ENCODE assay signal across 15 cellular contexts in the genomic region with DNA sequence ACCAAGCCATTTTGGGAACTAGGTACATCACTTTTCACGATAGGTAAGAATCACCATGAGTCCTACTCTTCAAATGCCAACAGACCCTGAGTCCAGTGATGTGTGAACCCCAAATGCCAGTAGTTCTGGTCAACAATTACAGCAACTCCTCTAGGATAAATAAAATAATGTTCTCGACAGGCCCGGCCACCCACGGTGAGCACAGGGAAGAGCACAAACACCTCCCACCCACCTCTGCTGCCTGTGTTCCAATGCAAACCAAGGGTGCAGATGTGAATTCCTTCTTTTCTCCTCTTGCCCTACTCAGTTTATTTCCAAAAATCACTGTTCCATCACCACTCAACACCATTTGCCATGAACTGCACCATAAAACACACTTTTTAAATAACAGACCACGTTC. TPM values are rescaled to one million over a fixed set of nuclear protein-coding genes. Genes with fewer than 3 reads are reported as not detected.
DNase-seq lines count a peak whose midpoint lies in the region; ATAC-seq and TF ChIP-seq lines count a peak whose summit lies in the region.
"Had no signal": no experiment of that assay in that cellular context is flagged by ENCODE, and none has a peak within 500 bp of the region (broad histone marks: within the 10 kb centered on the region; RNA-seq: fewer than 3 reads in every experiment).

No MANE protein-coding gene starts in this region.

- no peak for TF ChIP-seq POLR2A in testis (IDR thresholded peaks at IDR 0.05)
- no peak for TF ChIP-seq POLR2A in transverse colon (IDR thresholded peaks at IDR 0.05)

- intact Hi-C loops in dorsolateral prefrontal cortex (cut with DNase I): no loop called here
- intact Hi-C loops in testis (cut with DNase I; ENCODE audit: low total_unique reads): no loop called here
- intact Hi-C loops in mucosa of descending colon (cut with DNase I, micrococcal nuclease): no loop called here
- intact Hi-C loops in transverse colon (cut with DNase I; ENCODE audit: low total_unique reads): no loop called here

- no peak for ATAC-seq in mucosa of descending colon
- ATAC-seq: CD8-positive, alpha-beta T cell had no signal

- H3K27me3 ChIP-seq in dorsolateral prefrontal cortex (no peaks in the 10 kb centered on the region), testis (no peaks in the 10 kb centered on the region), transverse colon (no peaks in the 10 kb centered on the region)

- H3K4me3 ChIP-seq in dorsolateral prefrontal cortex (no peak overlapping the region), testis (no peak overlapping the region), mucosa of descending colon (no peak overlapping the region), transverse colon (no peak overlapping the region)
- H3K4me3 ChIP-seq: HAP-1 had no signal

- WGBS in testis, 2 donors: 62 to 85% methylated on average over 5 of the region's 5 CpGs
- 80 to 86% methylated on average over 1 to 5 of the region's 5 CpGs for WGBS in transverse colon (ENCODE audit: low coverage in 1 of 2), 2 donors

- H3K27ac ChIP-seq in dorsolateral prefrontal cortex (peak overlapping the region in 32 of 59 donors; percentile 6 to 70 (median 45)), testis (peak overlapping the region; percentile 34 to 40), transverse colon (no peak overlapping the region)

- TF ChIP-seq CTCF in dorsolateral prefrontal cortex (IDR thresholded peaks at IDR 0.05 in 54 of 56, conservative IDR thresholded peaks at IDR 0.05 in 2 of 56; ENCODE audit: low read depth in 1 of 56, partially characterized antibody in 56 of 56) (no peak), testis (IDR thresholded peaks at IDR 0.05) (no peak), mucosa of descending colon (IDR thresholded peaks at IDR 0.05) (no peak), transverse colon (IDR thresholded peaks at IDR 0.05) (no peak)

- H3K9me3 ChIP-seq in testis (no peaks in the 10 kb centered on the region), mucosa of descending colon (no peaks in the 10 kb centered on the region), transverse colon (no peaks in the 10 kb centered on the region)
- H3K9me3 ChIP-seq: HAP-1 had no signal

- H3K36me3 ChIP-seq in testis (ENCODE audit: low read depth, missing control alignments): no peaks in the 10 kb centered on the region
- H3K36me3 ChIP-seq in mucosa of descending colon (ENCODE audit: low read depth): no peaks in the 10 kb centered on the region
- no peaks in the 10 kb centered on the region for H3K36me3 ChIP-seq in transverse colon

- no peak for TF ChIP-seq EP300 in transverse colon (IDR thresholded peaks at IDR 0.05; ENCODE audit: low read depth)

- in situ Hi-C loops in transverse colon (cut with MboI; ENCODE audit: low pct_ligation_motif_present in 1 of 4, low pct_unique_long_range_greater_than_20kb in 1 of 4, low sequenced_read_pairs in 3 of 4): no loop called here

- DNase-seq in dorsolateral prefrontal cortex: peak in 2 of 10 donors; percentile 33 to 36
- DNase-seq in islet precursor cell: peak; percentile 24
- no peak for DNase-seq in testis
- DNase-seq in mucosa of descending colon: no peak
- no peak for DNase-seq in 8988T
- no peak for DNase-seq in transverse colon
- DNase-seq: CD8-positive, alpha-beta T cell; COR-L47; DMS153; DMS79 treated with DMSO at 0.1 percent for 48 hours; EL; GOT3; HFFc6 had no signal

- H3K4me1 ChIP-seq in testis: peaks cover 9% of the 10 kb centered on the region
- H3K4me1 ChIP-seq in mucosa of descending colon (ENCODE audit: low read depth): no peaks in the 10 kb centered on the region
- H3K4me1 ChIP-seq in transverse colon: peaks cover 0 to 6% (median 0%) of the 10 kb centered on the region in 4 donors

RNA-seq across cellular contexts. Expression of gene MPPED2, which starts 33.3 kb away (rescaled TPM):
- 10 to 100 TPM; 12.5 to 52.0 (median 29.4) TPM for total RNA-seq in dorsolateral prefrontal cortex
- total RNA-seq in testis: 10 to 100 TPM; 13.1 to 13.4 TPM
- polyA plus RNA-seq in testis (ENCODE audit: insufficient read depth, low read depth, low replicate concordance): 5.0 TPM
- total RNA-seq in mucosa of descending colon: 10 to 100 TPM in 1 of 3 donors, 1 to 10 TPM in 1, under 1 TPM in 1; 0.64 to 10.1 (median 1.6) TPM
- total RNA-seq in transverse colon: 1 to 10 TPM in 2 of 4 donors, not detected in 2; 1.4 to 1.6 TPM
- total RNA-seq: HFFc6 had no signal
- polyA plus RNA-seq: BJ had no signal

Comparison
In these comparisons a context has a peak if more than half of its experiments do, and no peak if none do; other contexts are left out.
1. H3K27ac ChIP-seq: peak in dorsolateral prefrontal cortex (32 of 59) and testis (2 of 2); none in transverse colon (0 of 4).